8 cellular contexts compared by ENCODE assay signal in genomic region chr20:62952373-62953166, GRCh38. TPM values are rescaled to one million over a fixed set of nuclear protein-coding genes. Genes with fewer than 3 reads are reported as not detected.
DNase-seq lines count a peak whose midpoint lies in the region; ATAC-seq and FAIRE-seq lines count a peak whose summit lies in the region.

TSS of gene SLC17A9 (plus strand) at chr20:62952709. CDS start at chr20:62952831, 122 bp downstream.

- H3K27ac ChIP-seq in iPS DF 6.9 (ENCODE audit: low read length) (no peak within 1 kb of the TSS), small intestine (ENCODE audit: low read depth in 1 of 2, low read length in 1 of 2) (peak within 1 kb of the TSS; percentile 7 to 70)

- H3K4me1 Mint-ChIP-seq in activated naive CD8-positive, alpha-beta T cell treated with anti-CD3 and anti-CD28 coated beads, Interleukin-2, amount 50 U/mL, for 24 hours = peaks cover 17% of the 10 kb centered on the region

- no CpG with 5 or more reads among the region's 40 CpGs for WGBS in iPS DF 6.9 (ENCODE audit: insufficient coverage, insufficient read length)
- WGBS in small intestine, 3 donors = 6 to 10% (median 8%) methylated on average over 26 to 40 of the region's 40 CpGs

- H3K9me3 Mint-ChIP-seq in activated naive CD8-positive, alpha-beta T cell treated with anti-CD3 and anti-CD28 coated beads, Interleukin-2, amount 50 U/mL, for 24 hours = no peaks in the 10 kb centered on the region

- H3K4me3 ChIP-seq in iPS DF 6.9 (ENCODE audit: low read length) (peak within 1 kb of the TSS; percentile 56; the same call in 1 of the 2 replicates), small intestine (ENCODE audit: low read depth in 1 of 2, low read length in 2 of 2) (peak within 1 kb of the TSS; percentile 0 to 32)

- H3K9ac ChIP-seq in ES-I3 (ENCODE audit: low read depth, low read length) = peak within 1 kb of the TSS; percentile 65; the same call in 1 of the 2 replicates

- H3K27ac Mint-ChIP-seq in activated naive CD8-positive, alpha-beta T cell treated with anti-CD3 and anti-CD28 coated beads, Interleukin-2, amount 50 U/mL, for 24 hours = peak within 1 kb of the TSS; percentile 84

- H3K36me3 ChIP-seq in ES-I3 (ENCODE audit: insufficient read depth, low read length) (no peaks in the 10 kb centered on the region; the same call in 1 of the 2 replicates), iPS DF 6.9 (ENCODE audit: control insufficient read depth, insufficient read depth, low read length) (peaks cover 13% of the 10 kb centered on the region), small intestine (ENCODE audit: control insufficient read depth in 2 of 2, insufficient read depth in 2 of 2, low read length in 2 of 2) (peaks cover 0 to 3% of the 10 kb centered on the region in 2 donors)

- H3K27me3 Mint-ChIP-seq in activated naive CD8-positive, alpha-beta T cell treated with anti-CD3 and anti-CD28 coated beads, Interleukin-2, amount 50 U/mL, for 24 hours = no peaks in the 10 kb centered on the region

- ATAC-seq in GM21786 (IDR thresholded peaks at IDR 0.05; ENCODE audit: unreplicated experiment) = peak; percentile 44
- ATAC-seq in activated naive CD8-positive, alpha-beta T cell treated with anti-CD3 and anti-CD28 coated beads, Interleukin-2, amount 50 U/mL, for 24 hours = peak; percentile 73

- DNase-seq in NCI-H82 (lab: John Stamatoyannopoulos, UW) = peak; percentile 90
- peak; percentile 84 for DNase-seq in activated naive CD8-positive, alpha-beta T cell treated with anti-CD3 and anti-CD28 coated beads, Interleukin-2, amount 50 U/mL, for 24 hours
- no peak for DNase-seq in iPS DF 6.9 (ENCODE audit: low read depth, low spot score)
- peak; percentile 87 for DNase-seq in small intestine
- DNase-seq in NCI-H2029 treated with DMSO at 0.1 percent for 48 hours (lab: John Stamatoyannopoulos, UW) = no peak
- DNase-seq in NCI-H524 (lab: John Stamatoyannopoulos, UW) = no peak

- no peaks in the 10 kb centered on the region for H3K9me3 ChIP-seq in ES-I3 (ENCODE audit: control insufficient read depth, insufficient read depth, low read length)
- H3K9me3 ChIP-seq in iPS DF 6.9 (ENCODE audit: control insufficient read depth, insufficient read depth, low read length) = no peaks in the 10 kb centered on the region
- H3K9me3 ChIP-seq in small intestine (ENCODE audit: control insufficient read depth, low read depth) = no peaks in the 10 kb centered on the region

- no peak for FAIRE-seq in small intestine (lab: Jason Lieb, UNC)

- peak within 1 kb of the TSS; percentile 81 for H3K4me3 Mint-ChIP-seq in activated naive CD8-positive, alpha-beta T cell treated with anti-CD3 and anti-CD28 coated beads, Interleukin-2, amount 50 U/mL, for 24 hours

- peaks cover 30% of the 10 kb centered on the region for H3K36me3 Mint-ChIP-seq in activated naive CD8-positive, alpha-beta T cell treated with anti-CD3 and anti-CD28 coated beads, Interleukin-2, amount 50 U/mL, for 24 hours (ENCODE audit: low read depth)

- H3K4me1 ChIP-seq in ES-I3 (ENCODE audit: insufficient read depth, low read length) (peaks cover 9% of the 10 kb centered on the region), iPS DF 6.9 (ENCODE audit: control insufficient read depth, insufficient read depth, low read length) (peaks cover 11% of the 10 kb centered on the region), small intestine (ENCODE audit: control insufficient read depth in 2 of 2, insufficient read depth in 1 of 2, low read depth in 1 of 2, low read length in 1 of 2) (no peaks in the 10 kb centered on the region)

- H3K27me3 ChIP-seq in iPS DF 6.9 (ENCODE audit: control insufficient read depth, insufficient read depth, low read length) (no peaks in the 10 kb centered on the region), small intestine (ENCODE audit: control insufficient read depth in 2 of 2, insufficient read depth in 2 of 2, low read length in 2 of 2) (no peaks in the 10 kb centered on the region)

RNA-seq across cellular contexts. Expression of gene SLC17A9, which starts in this region (rescaled TPM):
- polyA plus RNA-seq in small intestine = 1 to 10 TPM in 2 of 3 donors, under 1 TPM in 1; 0.22 to 2.0 (median 1.6) TPM

Comparison
In these comparisons a context has a peak if more than half of its experiments do, and no peak if none do; other contexts are left out.
1. DNase-seq: peak in NCI-H82 (single experiment), activated naive CD8-positive, alpha-beta T cell treated with anti-CD3 and anti-CD28 coated beads, Interleukin-2, amount 50 U/mL, for 24 hours (single experiment) and small intestine (single experiment); none in iPS DF 6.9 (single experiment), NCI-H2029 treated with DMSO at 0.1 percent for 48 hours (single experiment) and NCI-H524 (0 of 2).